In the genomic region with DNA sequence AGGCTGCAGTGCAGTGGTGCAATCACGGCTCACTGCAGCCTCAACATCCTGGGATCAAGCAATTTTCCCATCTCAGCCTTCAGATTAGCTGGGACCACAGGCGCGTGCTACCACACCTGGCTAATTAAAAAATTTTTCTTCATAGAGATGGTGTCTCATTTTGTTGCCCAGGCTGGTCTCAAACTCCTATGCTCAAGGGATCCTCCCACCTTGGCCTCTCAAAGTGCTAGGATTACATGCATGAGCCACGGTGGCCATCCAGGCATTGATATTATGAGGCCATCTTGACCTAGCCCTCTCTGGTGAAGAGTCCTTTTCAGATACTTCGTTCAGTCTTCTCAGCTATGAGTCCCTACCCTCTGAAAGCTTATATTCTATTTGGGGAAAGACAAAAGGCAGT, we compare ENCODE assay signal across 1 cellular context.
TF ChIP-seq lines count a peak whose summit lies in the region.

No MANE protein-coding gene starts in this region.

TF ChIP-seq in IMR-90, 13 proteins besides CTCF, POLR2A, EP300 and RAD21 (continued from another document):
- TF ChIP-seq, protein P1, sequence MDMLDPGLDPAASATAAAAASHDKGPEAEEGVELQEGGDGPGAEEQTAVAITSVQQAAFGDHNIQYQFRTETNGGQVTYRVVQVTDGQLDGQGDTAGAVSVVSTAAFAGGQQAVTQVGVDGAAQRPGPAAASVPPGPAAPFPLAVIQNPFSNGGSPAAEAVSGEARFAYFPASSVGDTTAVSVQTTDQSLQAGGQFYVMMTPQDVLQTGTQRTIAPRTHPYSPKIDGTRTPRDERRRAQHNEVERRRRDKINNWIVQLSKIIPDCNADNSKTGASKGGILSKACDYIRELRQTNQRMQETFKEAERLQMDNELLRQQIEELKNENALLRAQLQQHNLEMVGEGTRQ (IDR thresholded peaks at IDR 0.05; ENCODE audit: low read depth, low read length) = no peak
- TF ChIP-seq CHD1 (IDR thresholded peaks at IDR 0.05; ENCODE audit: low read depth, low read length) = no peak
